Comparison of ENCODE assay signal across 2 cellular contexts in genomic region chr6:144181639-144182038, GRCh38.
TF ChIP-seq lines count a peak whose summit lies in the region.

No MANE protein-coding gene starts in this region.

TF ChIP-seq in HepG2, 621 proteins besides CTCF, POLR2A, EP300 and RAD21:
- TF ChIP-seq PBX3 (CRISPR knock-in tag; IDR thresholded peaks at IDR 0.05; ENCODE audit: borderline replicate concordance) (no peak), HOXA5 (CRISPR knock-in tag; IDR thresholded peaks at IDR 0.05) (no peak), CEBPB (IDR thresholded peaks at IDR 0.05; ENCODE audit: borderline replicate concordance, low read depth, low read length) (peak; percentile 26; the same call in 1 of the 2 replicates), ZNF558 (CRISPR knock-in tag; IDR thresholded peaks at IDR 0.05; ENCODE audit: borderline replicate concordance) (no peak)

TF ChIP-seq in GM12891, 5 proteins besides CTCF, POLR2A, EP300 and RAD21 (continued from another document):
- TF ChIP-seq POU2F2 (IDR thresholded peaks at IDR 0.05; ENCODE audit: low read depth, low read length) = no peak
TF ChIP-seq in GM12891: peak in this region for 0.
